Comparison of ENCODE assay signal across 13 cellular contexts in the genomic region with DNA sequence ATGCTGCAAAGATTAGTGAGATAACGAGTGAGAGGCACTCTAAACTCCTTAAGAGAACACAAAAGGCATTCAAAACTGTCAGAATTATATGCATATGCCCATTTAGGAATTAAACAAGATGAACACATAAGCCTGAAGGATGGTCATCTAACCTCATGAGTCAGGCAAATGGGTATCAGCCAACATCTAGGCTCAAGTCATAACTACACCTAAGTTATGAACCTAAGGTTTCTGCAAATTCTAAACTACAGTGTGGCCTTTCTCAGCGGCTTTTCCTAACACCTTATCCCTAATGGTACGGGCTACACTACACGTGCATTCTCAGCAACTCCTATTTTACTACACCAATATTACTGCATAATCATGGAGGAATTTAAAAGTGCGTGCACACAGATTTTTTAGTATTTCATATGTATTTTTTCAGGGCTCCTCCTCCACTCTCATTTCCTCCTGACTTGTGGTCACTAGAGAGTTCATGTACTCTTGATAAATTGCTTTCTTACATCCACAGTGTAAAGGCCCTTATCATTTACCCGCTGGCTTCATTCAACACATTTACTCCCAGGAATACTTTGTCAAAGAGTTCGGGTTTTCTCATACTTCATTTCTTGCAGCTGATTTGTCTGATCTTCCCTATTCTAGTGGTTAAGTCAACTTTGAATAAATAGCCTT.
"Had no signal": no experiment of that assay in that cellular context is flagged by ENCODE, and none has a peak within 500 bp of the region (broad histone marks: within the 10 kb centered on the region; RNA-seq: fewer than 3 reads in every experiment).

No MANE protein-coding gene starts in this region.

- H3K9me3 ChIP-seq: stomach, vagina had no signal

- H3K4me2 ChIP-seq: neural progenitor cell had no signal

- DNase-seq: activated CD4-positive, alpha-beta memory T cell treated with anti-CD3 and anti-CD28 coated beads, Interleukin-2, amount 10 ng/mL, durations not matched to agents 7 days and 5 days; activated CD4-positive, alpha-beta T cell treated with anti-CD3 and anti-CD28 coated beads for 1 hour; activated gamma-delta T cell; activated T-cell treated with anti-CD3 and anti-CD28 coated beads, Interleukin-2, amount 50 U/mL, for 48 hours; central memory CD4-positive, alpha-beta T cell; cortex of kidney; effector CD8-positive, alpha-beta T cell; left cardiac atrium; mesendoderm; retina; stomach had no signal

- H3K4me3 ChIP-seq: neural progenitor cell, stomach, vagina had no signal

- H3K36me3 ChIP-seq: neural progenitor cell had no signal

- H3K27me3 ChIP-seq: neural progenitor cell, stomach, vagina had no signal

- H3K27ac ChIP-seq: neural progenitor cell, stomach, vagina had no signal

- H3K4me1 ChIP-seq: vagina had no signal

- H3K9ac ChIP-seq: neural progenitor cell had no signal

- H2AFZ ChIP-seq: neural progenitor cell had no signal
